Comparison of ENCODE assay signal across 8 cellular contexts in the genomic region with DNA sequence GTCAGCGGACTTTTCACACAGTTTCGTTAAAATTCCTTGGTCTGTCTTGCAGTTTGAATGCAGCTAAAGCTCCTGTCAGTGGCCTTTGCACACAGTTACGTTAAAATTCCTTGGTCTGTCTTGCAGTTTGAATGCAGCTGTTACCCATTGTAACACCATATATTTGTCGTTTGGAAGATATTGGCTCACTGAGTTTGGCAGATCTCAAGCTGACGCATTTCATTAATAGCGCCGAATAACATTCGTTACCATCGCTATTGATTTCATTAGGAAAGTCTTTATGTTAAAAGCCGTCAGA. TPM values are rescaled to one million over a fixed set of nuclear protein-coding genes. Genes with fewer than 3 reads are reported as not detected.
DNase-seq lines count a peak whose midpoint lies in the region; ATAC-seq and TF ChIP-seq lines count a peak whose summit lies in the region.

No MANE protein-coding gene starts in this region.

- peak overlapping the region; percentile 85 for H3K27ac Mint-ChIP-seq in Calu3 (ENCODE audit: unreplicated experiment)
- H3K27ac Mint-ChIP-seq in osteocyte (ENCODE audit: unreplicated experiment): peak overlapping the region; percentile 92

- H3K36me3 Mint-ChIP-seq in Calu3 (ENCODE audit: insufficient read depth, unreplicated experiment) (peaks cover 26% of the 10 kb centered on the region), osteocyte (ENCODE audit: unreplicated experiment) (no peaks in the 10 kb centered on the region)

- H3K4me3 ChIP-seq in PC-9 (peak overlapping the region; percentile 73), esophagus (ENCODE audit: low read depth in 1 of 2, low read length in 2 of 2) (peak overlapping the region; percentile 38 to 87)

- peaks cover 20% of the 10 kb centered on the region; the same call in 1 of the 2 replicates for H3F3A ChIP-seq in PC-9 (ENCODE audit: insufficient read depth, low read depth)

- BruUV-seq in Calu3 (replicated peaks; lab: Mats Ljungman, UMichigan) (no TSS peak), PC-9 (replicated peaks; lab: Mats Ljungman, UMichigan) (TSS peak; percentile 20)

- H3K4me1 Mint-ChIP-seq in Calu3 (ENCODE audit: low read depth, unreplicated experiment) (peaks cover 35% of the 10 kb centered on the region), osteocyte (ENCODE audit: unreplicated experiment) (peaks cover 46% of the 10 kb centered on the region)

- ATAC-seq in HG02610 (IDR thresholded peaks at IDR 0.05; ENCODE audit: unreplicated experiment) (no peak), GM21515 (IDR thresholded peaks at IDR 0.05; ENCODE audit: unreplicated experiment) (no peak)

- no peak for TF ChIP-seq CTCF in Calu3 (IDR thresholded peaks at IDR 0.05; ENCODE audit: unreplicated experiment)
- TF ChIP-seq CTCF in PC-9 (conservative IDR thresholded peaks at IDR 0.05): no peak
- no peak for TF ChIP-seq CTCF in osteocyte (IDR thresholded peaks at IDR 0.05)

- H4K20me1 ChIP-seq in PC-9 (ENCODE audit: insufficient read depth): peaks cover 3% of the 10 kb centered on the region; the same call in 1 of the 2 replicates

- CTCF ChIA-PET in Calu3 (lab: Charles Lee) (no interaction called here), PC-9 (lab: Charles Lee) (no interaction called here), HEK293T (lab: Yijun Ruan, JAX) (interaction anchor here (0.7 to 1.4 kb wide), 3 partner anchors 15 to 308 kb away, joined by 3 to 5 read pairs (median 3); no protein-coding TSS in a partner anchor)

- H3K27me3 ChIP-seq in PC-9 (ENCODE audit: insufficient read depth, low read depth) (no peaks in the 10 kb centered on the region), esophagus (ENCODE audit: control insufficient read depth in 1 of 2, insufficient read depth in 2 of 2, low read length in 2 of 2) (no peaks in the 10 kb centered on the region)

- H3K9me3 Mint-ChIP-seq in Calu3 (ENCODE audit: low read depth, unreplicated experiment) (no peaks in the 10 kb centered on the region), osteocyte (ENCODE audit: unreplicated experiment) (no peaks in the 10 kb centered on the region)

- H3K9me3 ChIP-seq in PC-9 (ENCODE audit: insufficient read depth, low read depth): no peaks in the 10 kb centered on the region
- H3K9me3 ChIP-seq in esophagus (ENCODE audit: control insufficient read depth in 2 of 2, insufficient read depth in 1 of 2, low read depth in 1 of 2, low read length in 1 of 2): no peaks in the 10 kb centered on the region

- POLR2A ChIA-PET in PC-9 (lab: Charles Lee; ENCODE audit: unreplicated experiment) (interaction anchor here (0.9 kb wide), 1 partner anchor 59 kb away, joined by 7 read pairs; no protein-coding TSS in a partner anchor), HEK293T (lab: Yijun Ruan, JAX) (interaction anchor here (0.7 to 1.2 kb wide), 4 partner anchors 8 to 87 kb away, joined by 3 to 4 read pairs (median 4); a partner anchor contains a TSS)

- H3K4me1 ChIP-seq in PC-9 (replicated peaks; ENCODE audit: insufficient read depth) (peaks cover 15% of the 10 kb centered on the region), esophagus (ENCODE audit: control insufficient read depth in 2 of 2, insufficient read depth in 2 of 2, low read length in 1 of 2) (peaks cover 0 to 3% of the 10 kb centered on the region in 2 donors)

- WGBS in esophagus, 2 donors: 23% methylated on average over 10 of the region's 10 CpGs

- DNase-seq in Calu3: no peak
- no peak for DNase-seq in PC-9
- DNase-seq in osteocyte (ENCODE audit: extremely low spot score, unreplicated experiment): no peak
- DNase-seq in HEK293T (ENCODE audit: extremely low spot score): no peak
- no peak for DNase-seq in ecto neural progenitor cell (ENCODE audit: low spot score)

- H2AFZ ChIP-seq in PC-9: peak overlapping the region; percentile 86

- peak overlapping the region; percentile 34 for H3K27ac ChIP-seq in PC-9
- peak overlapping the region in 1 of 2 donors; percentile 8 for H3K27ac ChIP-seq in esophagus (ENCODE audit: low read depth in 2 of 2, low read length in 1 of 2)

- intact Hi-C loops in Calu3 (cut with micrococcal nuclease; ENCODE audit: unreplicated experiment): loop anchor here (5.0 kb wide), 1 partner anchor 47 kb away; no protein-coding TSS in a partner anchor
- intact Hi-C loops in PC-9 (cut with micrococcal nuclease; ENCODE audit: unreplicated experiment): no loop called here

- H3K9me2 ChIP-seq in PC-9 (ENCODE audit: insufficient read depth): no peaks in the 10 kb centered on the region

- H3K36me3 ChIP-seq in PC-9 (ENCODE audit: low read depth) (no peaks in the 10 kb centered on the region), esophagus (ENCODE audit: control insufficient read depth in 2 of 2, insufficient read depth in 2 of 2, low read length in 1 of 2) (no peaks in the 10 kb centered on the region)

- H3K27me3 Mint-ChIP-seq in Calu3 (ENCODE audit: unreplicated experiment) (no peaks in the 10 kb centered on the region), osteocyte (ENCODE audit: unreplicated experiment) (no peaks in the 10 kb centered on the region)

- peaks cover 53% of the 10 kb centered on the region for H3K79me2 ChIP-seq in PC-9 (ENCODE audit: low read depth)

- H3K4me3 Mint-ChIP-seq in Calu3 (ENCODE audit: low read depth, unreplicated experiment) (peak overlapping the region; percentile 87), osteocyte (ENCODE audit: unreplicated experiment) (peak overlapping the region; percentile 94)

- H3K4me2 ChIP-seq in PC-9: peak overlapping the region; percentile 93

TF ChIP-seq in HEK293T, 16 proteins besides CTCF, POLR2A, EP300 and RAD21:
- TF ChIP-seq BHLHE40 (IDR thresholded peaks at IDR 0.05; ENCODE audit: borderline replicate concordance): no peak
- no peak for TF ChIP-seq L3MBTL2 (conservative IDR thresholded peaks at IDR 0.05)
- TF ChIP-seq SUZ12 (IDR thresholded peaks at IDR 0.05): no peak
- no peak for TF ChIP-seq FOXA1 (IDR thresholded peaks at IDR 0.05)
- no peak for TF ChIP-seq TARDBP (IDR thresholded peaks at IDR 0.05)
TF ChIP-seq in HEK293T: peak in this region for 0.

RNA-seq across cellular contexts. Expression of a gene that starts 1.1 kb away (rescaled TPM):
- total RNA-seq in Calu3 (2022) (40.1 and 51.5 TPM in 2 replicates), PC-9 (2021) (58.2 and 61.6 TPM in 2 replicates), osteocyte (69.6 and 74.4 TPM in 2 replicates)
- polyA plus RNA-seq in esophagus: 10 to 100 TPM; 11.0 to 14.4 TPM
